Comparison of ENCODE assay signal across 28 cellular contexts in genomic region chr5:139792218-139792617, GRCh38. TPM values are rescaled to one million over a fixed set of nuclear protein-coding genes. Genes with fewer than 3 reads are reported as not detected.
"Had no signal": no experiment of that assay in that cellular context is flagged by ENCODE, and none has a peak within 500 bp of the region (broad histone marks: within the 10 kb centered on the region; RNA-seq: fewer than 3 reads in every experiment).

No MANE protein-coding gene starts in this region.

- H3K9me3 ChIP-seq: esophagus muscularis mucosa, gastroesophageal sphincter, heart right ventricle, left lung, lower lobe of right lung, mucosa of descending colon had no signal

- H3K27ac ChIP-seq: coronary artery, esophagus muscularis mucosa, foreskin keratinocyte, gastroesophageal sphincter, heart right ventricle, left lung, lower lobe of right lung had no signal

- FAIRE-seq: endothelial cell of umbilical vein, frontal cortex, islet of Langerhans, keratinocyte had no signal

- ATAC-seq: foreskin keratinocyte, gastroesophageal sphincter, heart right ventricle, left cardiac atrium, left lung, left ventricle myocardium superior, lower lobe of right lung, mucosa of descending colon had no signal

- H3K4me1 ChIP-seq: foreskin keratinocyte had no signal

- H3K4me3 ChIP-seq: coronary artery, dorsolateral prefrontal cortex, esophagus muscularis mucosa, gastroesophageal sphincter, heart right ventricle, left lung, lower lobe of right lung, mucosa of descending colon had no signal

- H3K36me3 ChIP-seq: esophagus muscularis mucosa, gastroesophageal sphincter, heart right ventricle, left lung, lower lobe of right lung had no signal

- DNase-seq: dermis blood vessel endothelial cell; dorsolateral prefrontal cortex; effector CD4-positive, alpha-beta T cell; effector memory CD4-positive, alpha-beta T cell; foreskin keratinocyte; glutamatergic neuron; head of caudate nucleus; heart right ventricle; hippocampal formation; left cardiac atrium; left lung; left ventricle myocardium superior; lower lobe of right lung; mesenchymal stem cell; naive B cell had no signal

RNA-seq across cellular contexts. Expression of gene PSD2, which starts 3.4 kb away (rescaled TPM):
- total RNA-seq: endothelial cell of umbilical vein, epithelial cell of proximal tubule, fibroblast of villous mesenchyme, foreskin keratinocyte, glomerular endothelial cell, left ventricle myocardium superior, lower lobe of right lung, mesenteric fat pad, myocyte had no signal
- polyA plus RNA-seq: endothelial cell of umbilical vein, foreskin keratinocyte, keratinocyte had no signal
